Comparison of ENCODE assay signal across 1 cellular context in the genomic region with DNA sequence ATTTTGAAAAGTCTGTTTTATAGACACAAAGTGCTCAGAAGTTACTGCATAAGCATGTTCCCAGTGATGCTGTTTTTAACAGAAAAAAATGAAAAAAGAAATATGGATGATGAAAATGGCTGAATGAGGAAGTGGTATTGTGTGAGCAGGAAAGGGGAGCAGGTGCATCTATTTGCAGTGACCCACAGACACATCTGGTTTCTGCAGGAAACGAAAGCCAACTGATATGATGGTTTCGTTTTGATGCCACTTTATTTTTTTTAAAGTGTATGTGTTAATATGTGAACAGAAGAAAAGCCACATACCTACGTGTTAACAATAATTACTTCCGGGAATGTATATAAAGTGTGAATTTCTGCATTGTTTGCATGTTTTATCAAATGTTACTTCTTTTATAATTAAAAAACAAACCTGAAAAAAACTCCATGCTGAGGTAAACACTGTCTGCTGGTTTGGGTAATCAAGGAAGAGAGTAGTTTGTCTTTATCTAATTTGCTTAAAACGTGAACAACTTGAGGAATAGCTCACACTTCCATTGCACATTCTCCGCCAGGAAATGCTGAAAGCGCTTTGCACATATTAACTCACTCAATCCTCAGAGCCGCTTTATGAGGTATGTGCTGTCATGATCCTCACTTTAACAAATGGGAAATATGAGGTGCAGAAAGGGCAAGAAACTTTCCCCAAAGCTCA.
TF ChIP-seq lines count a peak whose summit lies in the region.

No MANE protein-coding gene starts in this region.

TF ChIP-seq in GM12878, 131 proteins besides CTCF, POLR2A, EP300 and RAD21 (continued from another document):
- TF ChIP-seq TAF1 (IDR thresholded peaks at IDR 0.05; ENCODE audit: borderline replicate concordance, low read depth, low read length) (no peak), FOS (IDR thresholded peaks at IDR 0.05; ENCODE audit: borderline replicate concordance, extremely low read depth, insufficient read length) (no peak), TARDBP (IDR thresholded peaks at IDR 0.05; ENCODE audit: borderline replicate concordance) (no peak), MXI1 (IDR thresholded peaks at IDR 0.05; ENCODE audit: low read depth, low read length) (no peak), SRF (IDR thresholded peaks at IDR 0.05; ENCODE audit: low read depth in 2 of 2, low read length in 2 of 2) (no peak), IRF4 (IDR thresholded peaks at IDR 0.05; ENCODE audit: low read depth, low read length) (peak; percentile 91; the same call in 1 of the 2 replicates), RB1 (IDR thresholded peaks at IDR 0.05; ENCODE audit: borderline replicate concordance) (no peak), CBFB (IDR thresholded peaks at IDR 0.05; ENCODE audit: low read depth) (peak; percentile 91), BCL11A (IDR thresholded peaks at IDR 0.05; ENCODE audit: low read depth, low read length) (peak; percentile 93), CHD1 (IDR thresholded peaks at IDR 0.05; ENCODE audit: low read depth, low read length) (no peak), MTA3 (IDR thresholded peaks at IDR 0.05; ENCODE audit: borderline replicate concordance, low read length) (peak; percentile 85; the same call in 1 of the 2 replicates)
- TF ChIP-seq, protein P1, sequence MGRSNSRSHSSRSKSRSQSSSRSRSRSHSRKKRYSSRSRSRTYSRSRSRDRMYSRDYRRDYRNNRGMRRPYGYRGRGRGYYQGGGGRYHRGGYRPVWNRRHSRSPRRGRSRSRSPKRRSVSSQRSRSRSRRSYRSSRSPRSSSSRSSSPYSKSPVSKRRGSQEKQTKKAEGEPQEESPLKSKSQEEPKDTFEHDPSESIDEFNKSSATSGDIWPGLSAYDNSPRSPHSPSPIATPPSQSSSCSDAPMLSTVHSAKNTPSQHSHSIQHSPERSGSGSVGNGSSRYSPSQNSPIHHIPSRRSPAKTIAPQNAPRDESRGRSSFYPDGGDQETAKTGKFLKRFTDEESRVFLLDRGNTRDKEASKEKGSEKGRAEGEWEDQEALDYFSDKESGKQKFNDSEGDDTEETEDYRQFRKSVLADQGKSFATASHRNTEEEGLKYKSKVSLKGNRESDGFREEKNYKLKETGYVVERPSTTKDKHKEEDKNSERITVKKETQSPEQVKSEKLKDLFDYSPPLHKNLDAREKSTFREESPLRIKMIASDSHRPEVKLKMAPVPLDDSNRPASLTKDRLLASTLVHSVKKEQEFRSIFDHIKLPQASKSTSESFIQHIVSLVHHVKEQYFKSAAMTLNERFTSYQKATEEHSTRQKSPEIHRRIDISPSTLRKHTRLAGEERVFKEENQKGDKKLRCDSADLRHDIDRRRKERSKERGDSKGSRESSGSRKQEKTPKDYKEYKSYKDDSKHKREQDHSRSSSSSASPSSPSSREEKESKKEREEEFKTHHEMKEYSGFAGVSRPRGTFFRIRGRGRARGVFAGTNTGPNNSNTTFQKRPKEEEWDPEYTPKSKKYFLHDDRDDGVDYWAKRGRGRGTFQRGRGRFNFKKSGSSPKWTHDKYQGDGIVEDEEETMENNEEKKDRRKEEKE (IDR thresholded peaks at IDR 0.05), result no peak
- TF ChIP-seq, protein P2, sequence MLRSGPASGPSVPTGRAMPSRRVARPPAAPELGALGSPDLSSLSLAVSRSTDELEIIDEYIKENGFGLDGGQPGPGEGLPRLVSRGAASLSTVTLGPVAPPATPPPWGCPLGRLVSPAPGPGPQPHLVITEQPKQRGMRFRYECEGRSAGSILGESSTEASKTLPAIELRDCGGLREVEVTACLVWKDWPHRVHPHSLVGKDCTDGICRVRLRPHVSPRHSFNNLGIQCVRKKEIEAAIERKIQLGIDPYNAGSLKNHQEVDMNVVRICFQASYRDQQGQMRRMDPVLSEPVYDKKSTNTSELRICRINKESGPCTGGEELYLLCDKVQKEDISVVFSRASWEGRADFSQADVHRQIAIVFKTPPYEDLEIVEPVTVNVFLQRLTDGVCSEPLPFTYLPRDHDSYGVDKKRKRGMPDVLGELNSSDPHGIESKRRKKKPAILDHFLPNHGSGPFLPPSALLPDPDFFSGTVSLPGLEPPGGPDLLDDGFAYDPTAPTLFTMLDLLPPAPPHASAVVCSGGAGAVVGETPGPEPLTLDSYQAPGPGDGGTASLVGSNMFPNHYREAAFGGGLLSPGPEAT (IDR thresholded peaks at IDR 0.05; ENCODE audit: low read depth), result peak; percentile 85
